ENCODE assay signal across 8 cellular contexts in genomic region chr2:29010946-29011649, GRCh38.
DNase-seq lines count a peak whose midpoint lies in the region; ATAC-seq lines count a peak whose summit lies in the region.

No MANE protein-coding gene starts in this region.

- DNase-seq in DMS53 (lab: John Stamatoyannopoulos, UW) (peak; percentile 22), DMS53 treated with DMSO at 0.1 percent for 48 hours (lab: John Stamatoyannopoulos, UW; ENCODE audit: unreplicated experiment) (no peak), iris pigment epithelial cell (ENCODE audit: low read depth) (peak; percentile 92), kidney tubule cell (ENCODE audit: low spot score) (no peak), middle frontal gyrus (ENCODE audit: extremely low spot score, low spot score) (no peak)
- peak; percentile 38 for DNase-seq in activated naive CD4-positive, alpha-beta T cell treated with Interleukin-2 at 50 U/mL for 16 hours
- peak; percentile 12 for DNase-seq in stimulated activated naive CD4-positive, alpha-beta T cell treated with Interleukin-2 at 50 U/mL for 16 hours (lab: John Stamatoyannopoulos, UW)

- no peak for ATAC-seq in GM18868 (IDR thresholded peaks at IDR 0.05; ENCODE audit: unreplicated experiment)

Comparison
In these comparisons a context has a peak if more than half of its experiments do, and no peak if none do; other contexts are left out.
1. DNase-seq: peak in DMS53 (single experiment), activated naive CD4-positive, alpha-beta T cell treated with Interleukin-2 at 50 U/mL for 16 hours (single experiment), iris pigment epithelial cell (single experiment) and stimulated activated naive CD4-positive, alpha-beta T cell treated with Interleukin-2 at 50 U/mL for 16 hours (single experiment); none in DMS53 treated with DMSO at 0.1 percent for 48 hours (single experiment), kidney tubule cell (single experiment) and middle frontal gyrus (single experiment).